ENCODE assay signal across 14 cellular contexts in the genomic region with DNA sequence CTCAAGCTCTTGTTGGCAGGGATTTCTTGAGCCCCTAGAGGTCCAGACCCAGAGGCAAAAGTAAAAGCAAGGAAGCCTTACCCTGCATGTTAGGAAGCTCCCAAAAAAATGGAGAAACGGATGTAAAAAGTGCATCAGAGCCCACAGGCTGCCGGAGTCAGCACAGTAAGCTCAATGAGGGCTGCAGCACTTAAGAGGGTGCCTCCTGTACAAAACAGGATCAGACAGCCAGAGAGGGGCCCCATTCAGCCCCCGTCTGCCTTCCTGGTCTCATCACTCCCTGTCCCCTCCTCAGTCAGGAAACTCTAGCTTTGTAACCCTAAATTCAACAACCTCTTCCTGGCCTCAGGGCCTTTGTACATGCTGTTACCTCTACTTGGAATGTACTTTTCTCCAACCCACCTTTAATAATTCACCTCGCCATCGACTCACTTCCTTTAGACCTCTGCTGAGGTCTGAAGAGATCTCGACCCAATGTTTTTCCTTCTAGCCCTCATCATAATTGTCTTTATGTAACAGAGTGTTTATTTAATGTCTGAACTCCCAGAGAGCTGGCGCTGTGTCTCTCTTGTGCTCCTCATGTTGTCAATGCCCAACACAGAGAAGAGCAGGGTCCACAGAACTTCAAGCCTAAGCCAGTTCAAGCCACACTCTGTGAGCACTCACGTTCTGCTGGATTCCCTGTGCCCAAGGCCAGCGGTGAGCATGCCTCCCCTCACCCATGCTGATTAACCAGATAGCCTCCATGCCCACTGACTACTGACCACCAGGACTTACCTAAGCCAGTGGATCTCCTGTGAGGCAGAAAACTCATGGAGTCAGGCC. TPM values are rescaled to one million over a fixed set of nuclear protein-coding genes. Genes with fewer than 3 reads are reported as not detected.
DNase-seq lines count a peak whose midpoint lies in the region; ATAC-seq and TF ChIP-seq lines count a peak whose summit lies in the region.
"Had no signal": no experiment of that assay in that cellular context is flagged by ENCODE, and none has a peak within 500 bp of the region (broad histone marks: within the 10 kb centered on the region; RNA-seq: fewer than 3 reads in every experiment).

No MANE protein-coding gene starts in this region.

- no peaks in the 10 kb centered on the region for H3K9me3 Mint-ChIP-seq in CD4-positive, alpha-beta memory T cell
- H3K9me3 Mint-ChIP-seq in IgD-negative memory B cell (no peaks in the 10 kb centered on the region), nephron (no peaks in the 10 kb centered on the region)
- H3K9me3 Mint-ChIP-seq: dendritic cell treated with granulocyte-macrophage colony-stimulating factor and Interleukin-4, amounts not matched to agents 40 ng/mL and 50 ng/mL, for 4 days; HFFc6 had no signal

- peaks cover 0 to 13% of the 10 kb centered on the region in 2 donors for H3K36me3 Mint-ChIP-seq in CD4-positive, alpha-beta memory T cell
- H3K36me3 Mint-ChIP-seq in IgD-negative memory B cell, result no peaks in the 10 kb centered on the region
- H3K36me3 Mint-ChIP-seq in nephron (ENCODE audit: low read depth), result peaks cover 24% of the 10 kb centered on the region

- no peaks in the 10 kb centered on the region for H3K27me3 ChIP-seq in CD4-positive, alpha-beta memory T cell (ENCODE audit: insufficient read depth, low read length)
- no peaks in the 10 kb centered on the region for H3K27me3 ChIP-seq in mammary epithelial cell (ENCODE audit: insufficient read depth, low read length)

- H3K4me1 ChIP-seq in CD4-positive, alpha-beta memory T cell (ENCODE audit: insufficient read depth, low read length), result peaks cover 41% of the 10 kb centered on the region
- H3K4me1 ChIP-seq in mammary epithelial cell (ENCODE audit: insufficient read depth, low read length) (peaks cover 40% of the 10 kb centered on the region), mucosa of descending colon (ENCODE audit: low read depth) (peaks cover 5% of the 10 kb centered on the region)

- no peaks in the 10 kb centered on the region for H3K9me3 ChIP-seq in CD4-positive, alpha-beta memory T cell (ENCODE audit: control insufficient read depth in 1 of 2, low read length in 2 of 2)
- no peaks in the 10 kb centered on the region for H3K9me3 ChIP-seq in mammary epithelial cell (replicated peaks; ENCODE audit: insufficient read depth, low read length)
- no peaks in the 10 kb centered on the region for H3K9me3 ChIP-seq in mucosa of descending colon
- H3K9me3 ChIP-seq: heart right ventricle had no signal

- in situ Hi-C loops in mammary epithelial cell (cut with MboI; ENCODE audit: low sequenced_read_pairs in 2 of 2), result no loop called here

- H3K27ac Mint-ChIP-seq in CD4-positive, alpha-beta memory T cell, result peak overlapping the region; percentile 77 to 97 (median 80)
- H3K27ac Mint-ChIP-seq in IgD-negative memory B cell, result peak overlapping the region; percentile 39 to 89 (median 73)
- H3K27ac Mint-ChIP-seq in nephron, result peak overlapping the region in 1 of 3 experiments; percentile 44
- H3K27ac Mint-ChIP-seq: dendritic cell treated with granulocyte-macrophage colony-stimulating factor and Interleukin-4, amounts not matched to agents 40 ng/mL and 50 ng/mL, for 4 days; HFFc6 had no signal

- no peak for ATAC-seq in mucosa of descending colon
- ATAC-seq: sciatic nerve had no signal

- H3K9ac ChIP-seq in mammary epithelial cell (ENCODE audit: insufficient read depth, low read length), result peak overlapping the region; percentile 36

- no peak overlapping the region for H3K4me3 ChIP-seq in CD4-positive, alpha-beta memory T cell (ENCODE audit: low read length in 2 of 2)
- H3K4me3 ChIP-seq in mammary epithelial cell (replicated peaks in 1 of 3; ENCODE audit: insufficient read depth in 1 of 3, low read depth in 2 of 3, low read length in 3 of 3) (no peak overlapping the region), mucosa of descending colon (no peak overlapping the region)
- H3K4me3 ChIP-seq: heart right ventricle, SK-N-MC had no signal

- peaks cover 20 to 51% (median 39%) of the 10 kb centered on the region in 4 donors for H3K4me1 Mint-ChIP-seq in CD4-positive, alpha-beta memory T cell
- peaks cover 29 to 35% (median 35%) of the 10 kb centered on the region in 3 donors for H3K4me1 Mint-ChIP-seq in IgD-negative memory B cell
- H3K4me1 Mint-ChIP-seq in nephron, result peaks cover 33% of the 10 kb centered on the region

- intact Hi-C loops in CD4-positive, alpha-beta memory T cell (cut with micrococcal nuclease), result loop anchor here (1.0 to 5.0 kb wide), 4 partner anchors 39 to 483 kb away; partner anchors contain the start of genes CHD6 and LPIN3
- intact Hi-C loops in mammary epithelial cell (cut with micrococcal nuclease), result loop anchor here (1.0 to 2.0 kb wide), 4 partner anchors 23 to 206 kb away; partner anchors contain the start of gene LPIN3
- intact Hi-C loops in mucosa of descending colon (cut with DNase I, micrococcal nuclease), result no loop called here

- no peak overlapping the region for H3K4me2 ChIP-seq in mammary epithelial cell (ENCODE audit: insufficient read depth, low read depth, low read length)

- H4K20me1 ChIP-seq in mammary epithelial cell (ENCODE audit: insufficient read depth, low read length), result no peaks in the 10 kb centered on the region

- POLR2A ChIA-PET in CD4-positive, alpha-beta memory T cell (lab: Charles Lee; ENCODE audit: partially characterized antibody), result interaction anchor here (0.9 to 16.2 kb wide), 8 partner anchors 8 to 205 kb away, joined by 3 to 753 read pairs (median 4); no protein-coding TSS in a partner anchor

- peak overlapping the region; percentile 47 for H2AFZ ChIP-seq in mammary epithelial cell (ENCODE audit: low read depth, low read length)

- dilution Hi-C loops in mammary epithelial cell (cut with HindIII; ENCODE audit: low sequenced_read_pairs), result no loop called here

- WGBS in mammary epithelial cell (ENCODE audit: low coverage, missing lambda C conversion rate), result 50% methylated on average over 9 of the region's 9 CpGs

- no TSS peak for BruUV-seq in mammary epithelial cell (replicated peaks; lab: Mats Ljungman, UMichigan)

- H3K79me2 ChIP-seq in mammary epithelial cell (ENCODE audit: insufficient read depth, low read length), result peaks cover 23% of the 10 kb centered on the region

- CTCF ChIA-PET in CD4-positive, alpha-beta memory T cell (lab: Charles Lee; ENCODE audit: partially characterized antibody), result interaction anchor here (0.7 to 9.9 kb wide), 48 partner anchors 8 to 559 kb away, joined by 3 to 201 read pairs (median 4); partner anchors contain the start of genes LPIN3 and ZHX3
- CTCF ChIA-PET in mammary epithelial cell (lab: Charles Lee; ENCODE audit: low non-redundant PET), result interaction anchor here (0.5 to 1.0 kb wide), 5 partner anchors 10 to 206 kb away, joined by 3 to 4 read pairs (median 4); partner anchors contain the start of gene LPIN3

- DNase-seq in CD4-positive, alpha-beta memory T cell, result no peak
- DNase-seq in mammary epithelial cell, result no peak
- no peak for DNase-seq in cortex of kidney (lab: John Stamatoyannopoulos, UW)
- no peak for DNase-seq in mucosa of descending colon
- DNase-seq in GM19240 (ENCODE audit: insufficient read length, low spot score), result no peak
- DNase-seq: DMS79, HFFc6 had no signal

- H3K27me3 Mint-ChIP-seq in CD4-positive, alpha-beta memory T cell, result no peaks in the 10 kb centered on the region
- H3K27me3 Mint-ChIP-seq in IgD-negative memory B cell, result no peaks in the 10 kb centered on the region
- H3K27me3 Mint-ChIP-seq in nephron (ENCODE audit: low read depth), result no peaks in the 10 kb centered on the region
- H3K27me3 Mint-ChIP-seq: brain had no signal

- H3K36me3 ChIP-seq in CD4-positive, alpha-beta memory T cell (ENCODE audit: insufficient read depth, low read length), result no peaks in the 10 kb centered on the region
- H3K36me3 ChIP-seq in mammary epithelial cell (ENCODE audit: insufficient read depth, low read length), result no peaks in the 10 kb centered on the region
- H3K36me3 ChIP-seq in mucosa of descending colon (ENCODE audit: low read depth), result no peaks in the 10 kb centered on the region
- H3K36me3 ChIP-seq: heart right ventricle had no signal

- peak overlapping the region; percentile 16 for H3K27ac ChIP-seq in CD4-positive, alpha-beta memory T cell (ENCODE audit: low read depth, low read length)
- peak overlapping the region; percentile 55 for H3K27ac ChIP-seq in mammary epithelial cell (ENCODE audit: insufficient read depth, low read depth, low read length)
- H3K27ac ChIP-seq: SK-N-MC had no signal

- peak overlapping the region in 2 of 8 donors; percentile 31 to 63 for H3K4me3 Mint-ChIP-seq in CD4-positive, alpha-beta memory T cell
- H3K4me3 Mint-ChIP-seq in IgD-negative memory B cell (peak overlapping the region in 2 of 4 donors; percentile 23 to 25), nephron (peak overlapping the region in 2 of 3 experiments; percentile 32 to 51)
- H3K4me3 Mint-ChIP-seq: dendritic cell treated with granulocyte-macrophage colony-stimulating factor and Interleukin-4, amounts not matched to agents 40 ng/mL and 50 ng/mL, for 4 days; HFFc6 had no signal

- TF ChIP-seq CTCF in mammary epithelial cell (conservative IDR thresholded peaks at IDR 0.05 in 1 of 2, IDR thresholded peaks at IDR 0.05 in 1 of 2; ENCODE audit: extremely low read depth in 1 of 2, insufficient read depth in 1 of 2, low read depth in 1 of 2, low read length in 2 of 2), result no peak
- no peak for TF ChIP-seq CTCF in nephron (IDR thresholded peaks at IDR 0.05; ENCODE audit: unreplicated experiment in 3 of 3)
- TF ChIP-seq CTCF in mucosa of descending colon (IDR thresholded peaks at IDR 0.05), result no peak

RNA-seq across cellular contexts. Expression of gene PLCG1, which starts 2.8 kb away (rescaled TPM):
- total RNA-seq in CD4-positive, alpha-beta memory T cell, result 100 to 1,000 TPM; 319 to 320 TPM
- polyA plus RNA-seq in CD4-positive, alpha-beta memory T cell, result 10 to 100 TPM; 22.8 to 68.7 TPM
- polyA plus RNA-seq in IgD-negative memory B cell, result 12.8 TPM
- total RNA-seq in mammary epithelial cell, result 10 to 100 TPM; 74.3 to 75.8 TPM
- polyA plus RNA-seq in mammary epithelial cell, result 34.9 TPM
- polyA minus RNA-seq in mammary epithelial cell, result 170 TPM
- 10 to 100 TPM; 65.2 to 98.4 (median 85.4) TPM for total RNA-seq in mucosa of descending colon

Comparison
In these comparisons a context has a peak if more than half of its experiments do, and no peak if none do; other contexts are left out.
1. intact Hi-C loops: an anchor here in CD4-positive, alpha-beta memory T cell (1.0 to 5.0 kb wide) and mammary epithelial cell (1.0 to 2.0 kb wide); none called in mucosa of descending colon.